Comparison of ENCODE assay signal across 27 cellular contexts in genomic region chr4:46505131-46505530, GRCh38.
"Had no signal": no experiment of that assay in that cellular context is flagged by ENCODE, and none has a peak within 500 bp of the region (broad histone marks: within the 10 kb centered on the region; RNA-seq: fewer than 3 reads in every experiment).

No MANE protein-coding gene starts in this region.

- H3K27ac ChIP-seq: ascending aorta, epithelial cell of prostate, esophagus squamous epithelium, WERI-Rb-1 had no signal

- H3K9me3 ChIP-seq: ascending aorta, esophagus squamous epithelium had no signal

- FAIRE-seq: bronchial epithelial cell, colon, endometrium, endothelial cell of umbilical vein, frontal cortex had no signal

- H3K4me1 ChIP-seq: ascending aorta, esophagus squamous epithelium had no signal

- DNase-seq: activated B cell treated with CpG ODN at 0.5 μM for 24 hours; activated CD4-positive, alpha-beta memory T cell treated with anti-CD3 and anti-CD28 coated beads for 36 hours; activated CD4-positive, alpha-beta T cell treated with anti-CD3 and anti-CD28 coated beads for 36 hours; activated CD4-positive, alpha-beta T cell treated with anti-CD3 and anti-CD28 coated beads, Interleukin-2, amount 10 ng/mL, durations not matched to agents 24 days and 14 days; activated CD8-positive, alpha-beta memory T cell treated with anti-CD3 and anti-CD28 coated beads, Interleukin-2, amount 50 U/mL, for 48 hours; activated gamma-delta T cell; activated naive CD4-positive, alpha-beta T cell; activated naive CD4-positive, alpha-beta T cell treated with anti-CD3 and anti-CD28 coated beads, Interleukin-2, amount 10 ng/mL, durations not matched to agents 7 days and 5 days; activated naive CD8-positive, alpha-beta T cell treated with anti-CD3 and anti-CD28 coated beads, Interleukin-2, amount 10 ng/mL, durations not matched to agents 7 days and 5 days; activated T-cell treated with anti-CD3 and anti-CD28 coated beads for 4 hours; activated T-cell treated with anti-CD3 and anti-CD28 coated beads, Interleukin-2, amount 50 U/mL, for 24 hours; activated T-cell treated with anti-CD3 and anti-CD28 coated beads, Interleukin-2, amount 50 U/mL, for 72 hours; caudate nucleus; effector CD8-positive, alpha-beta T cell; esophagus squamous epithelium; head of caudate nucleus; T-helper 1 cell; T-helper 17 cell; T1000; WERI-Rb-1 had no signal

- H3K27me3 ChIP-seq: ascending aorta, esophagus squamous epithelium had no signal

- H3K4me3 ChIP-seq: ascending aorta, esophagus squamous epithelium had no signal

- H3K36me3 ChIP-seq: ascending aorta, esophagus squamous epithelium, WERI-Rb-1 had no signal
